8 cellular contexts compared by ENCODE assay signal in genomic region chr1:29230553-29231378, GRCh38. TPM values are rescaled to one million over a fixed set of nuclear protein-coding genes. Genes with fewer than 3 reads are reported as not detected.
DNase-seq lines count a peak whose midpoint lies in the region; ATAC-seq and TF ChIP-seq lines count a peak whose summit lies in the region.

A gene with protein sequence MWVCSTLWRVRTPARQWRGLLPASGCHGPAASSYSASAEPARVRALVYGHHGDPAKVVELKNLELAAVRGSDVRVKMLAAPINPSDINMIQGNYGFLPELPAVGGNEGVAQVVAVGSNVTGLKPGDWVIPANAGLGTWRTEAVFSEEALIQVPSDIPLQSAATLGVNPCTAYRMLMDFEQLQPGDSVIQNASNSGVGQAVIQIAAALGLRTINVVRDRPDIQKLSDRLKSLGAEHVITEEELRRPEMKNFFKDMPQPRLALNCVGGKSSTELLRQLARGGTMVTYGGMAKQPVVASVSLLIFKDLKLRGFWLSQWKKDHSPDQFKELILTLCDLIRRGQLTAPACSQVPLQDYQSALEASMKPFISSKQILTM (minus strand): TSS chr1:29230934. CDS start chr1:29230906, 28 bp downstream.

- H3K4me3 ChIP-seq in GM23338 (peak within 1 kb of the TSS; percentile 83), LNCaP clone FGC (ENCODE audit: low read depth, low read length) (peak within 1 kb of the TSS; percentile 97), fibroblast of villous mesenchyme (ENCODE audit: low read depth, low read length) (peak within 1 kb of the TSS; percentile 77), stomach smooth muscle (ENCODE audit: low read length in 2 of 2) (peak within 1 kb of the TSS; percentile 92 to 97)

- peaks cover 11% of the 10 kb centered on the region for H3K27me3 ChIP-seq in GM23338 (ENCODE audit: insufficient read depth)
- H3K27me3 ChIP-seq in stomach smooth muscle (ENCODE audit: control insufficient read depth in 1 of 2, insufficient read depth in 2 of 2, low read length in 2 of 2), result peaks cover 0 to 2% of the 10 kb centered on the region in 2 donors

- H3K9me3 Mint-ChIP-seq in GM23338 (no peaks in the 10 kb centered on the region), neural crest cell (no peaks in the 10 kb centered on the region)

- H3K36me3 ChIP-seq in GM23338 (ENCODE audit: insufficient read depth) (no peaks in the 10 kb centered on the region), stomach smooth muscle (ENCODE audit: control insufficient read depth in 2 of 2, insufficient read depth in 2 of 2, low read length in 2 of 2) (no peaks in the 10 kb centered on the region)

- H3K9me3 ChIP-seq in stomach smooth muscle (ENCODE audit: control insufficient read depth in 2 of 2, low read length in 2 of 2), result no peaks in the 10 kb centered on the region

- peak within 1 kb of the TSS; percentile 89 to 92 for H3K9ac ChIP-seq in stomach smooth muscle (ENCODE audit: low read length in 2 of 2)

- peak within 1 kb of the TSS; percentile 82 for H2AFZ ChIP-seq in GM23338

- peak in 1 of 2 experiments; percentile 44; a peak in 2 of 4 replicates for TF ChIP-seq CTCF in GM23338 (conservative IDR thresholded peaks at IDR 0.05; ENCODE audit: low read depth in 2 of 2)
- peak; percentile 42 for TF ChIP-seq CTCF in LNCaP clone FGC (IDR thresholded peaks at IDR 0.05; ENCODE audit: control insufficient read depth, extremely low read depth, insufficient read depth)
- TF ChIP-seq CTCF in fibroblast of villous mesenchyme (IDR thresholded peaks at IDR 0.05; ENCODE audit: insufficient read depth, low read depth, low read length), result peak; percentile 10
- TF ChIP-seq CTCF in neural crest cell (conservative IDR thresholded peaks at IDR 0.05), result peak; percentile 35

- peaks cover 18% of the 10 kb centered on the region for H3K79me2 ChIP-seq in GM23338 (replicated peaks; ENCODE audit: insufficient read depth)

- H3K9me2 ChIP-seq in GM23338 (ENCODE audit: insufficient read depth), result no peaks in the 10 kb centered on the region

- H3K27ac Mint-ChIP-seq in GM23338 (peak within 1 kb of the TSS; percentile 91), neural crest cell (ENCODE audit: unreplicated experiment) (peak within 1 kb of the TSS; percentile 79)

- peak; percentile 93 for DNase-seq in ELR (ENCODE audit: low read depth)
- DNase-seq in GM23338 (ENCODE audit: low spot score), result peak; percentile 96
- peak; percentile 63 for DNase-seq in LNCaP clone FGC (ENCODE audit: low read depth)
- DNase-seq in SHP77 (lab: John Stamatoyannopoulos, UW), result peak; percentile 87 to 90
- DNase-seq in activated gamma-delta T cell (lab: John Stamatoyannopoulos, UW), result peak; percentile 94
- DNase-seq in fibroblast of villous mesenchyme (ENCODE audit: low read depth), result peak; percentile 92
- peak; percentile 96 for DNase-seq in neural crest cell (ENCODE audit: low read depth, low spot score)

- H4K20me1 ChIP-seq in GM23338 (replicated peaks; ENCODE audit: insufficient read depth), result no peaks in the 10 kb centered on the region

- ATAC-seq in GM23338, result peak; percentile 93

- H3K4me1 ChIP-seq in GM23338 (ENCODE audit: insufficient read depth) (peaks cover 8% of the 10 kb centered on the region), stomach smooth muscle (ENCODE audit: control insufficient read depth, insufficient read depth, low read length) (peaks cover 13% of the 10 kb centered on the region)

- H3K4me3 Mint-ChIP-seq in GM23338, result peak within 1 kb of the TSS; percentile 97
- peak within 1 kb of the TSS; percentile 92 for H3K4me3 Mint-ChIP-seq in neural crest cell

- H3K27ac ChIP-seq in GM23338 (ENCODE audit: low read depth) (no peak within 1 kb of the TSS), stomach smooth muscle (ENCODE audit: low read length) (peak within 1 kb of the TSS; percentile 70)

- 0 out of 2 replicates have a peak, but pooled peaks cover 3% of the 10 kb centered on the region for H3F3A ChIP-seq in GM23338 (replicated peaks; ENCODE audit: low read depth)

- H3K4me1 Mint-ChIP-seq in GM23338 (peaks cover 16% of the 10 kb centered on the region), neural crest cell (peaks cover 21% of the 10 kb centered on the region)

- peaks cover 15% of the 10 kb centered on the region for H3K27me3 Mint-ChIP-seq in GM23338 (ENCODE audit: insufficient read depth, low read depth, poor library complexity)
- H3K27me3 Mint-ChIP-seq in neural crest cell (ENCODE audit: low read depth), result peaks cover 42% of the 10 kb centered on the region

- H3K4me2 ChIP-seq in GM23338, result peak within 1 kb of the TSS; percentile 86

- H3K36me3 Mint-ChIP-seq in GM23338 (ENCODE audit: low read depth) (no peaks in the 10 kb centered on the region; the same call in 2 of the 3 replicates), neural crest cell (ENCODE audit: low read depth) (no peaks in the 10 kb centered on the region)

TF ChIP-seq in GM23338, 12 proteins besides CTCF, POLR2A, EP300 and RAD21 (continues in another document):
- TF ChIP-seq STAT1 (IDR thresholded peaks at IDR 0.05; ENCODE audit: unreplicated experiment) (no peak), NANOG (IDR thresholded peaks at IDR 0.05; ENCODE audit: borderline replicate concordance) (no peak), ETS1 (IDR thresholded peaks at IDR 0.05) (peak; percentile 24; the same call in 1 of the 2 replicates), CREB1 (CRISPR knock-in tag; IDR thresholded peaks at IDR 0.05; ENCODE audit: low read depth) (peak; percentile 98), POLR2AphosphoS5 (IDR thresholded peaks at IDR 0.05; ENCODE audit: low read depth) (peak; percentile 88), ZNF114 (CRISPR knock-in tag; IDR thresholded peaks at IDR 0.05) (no peak)
- TF ChIP-seq, protein P1, sequence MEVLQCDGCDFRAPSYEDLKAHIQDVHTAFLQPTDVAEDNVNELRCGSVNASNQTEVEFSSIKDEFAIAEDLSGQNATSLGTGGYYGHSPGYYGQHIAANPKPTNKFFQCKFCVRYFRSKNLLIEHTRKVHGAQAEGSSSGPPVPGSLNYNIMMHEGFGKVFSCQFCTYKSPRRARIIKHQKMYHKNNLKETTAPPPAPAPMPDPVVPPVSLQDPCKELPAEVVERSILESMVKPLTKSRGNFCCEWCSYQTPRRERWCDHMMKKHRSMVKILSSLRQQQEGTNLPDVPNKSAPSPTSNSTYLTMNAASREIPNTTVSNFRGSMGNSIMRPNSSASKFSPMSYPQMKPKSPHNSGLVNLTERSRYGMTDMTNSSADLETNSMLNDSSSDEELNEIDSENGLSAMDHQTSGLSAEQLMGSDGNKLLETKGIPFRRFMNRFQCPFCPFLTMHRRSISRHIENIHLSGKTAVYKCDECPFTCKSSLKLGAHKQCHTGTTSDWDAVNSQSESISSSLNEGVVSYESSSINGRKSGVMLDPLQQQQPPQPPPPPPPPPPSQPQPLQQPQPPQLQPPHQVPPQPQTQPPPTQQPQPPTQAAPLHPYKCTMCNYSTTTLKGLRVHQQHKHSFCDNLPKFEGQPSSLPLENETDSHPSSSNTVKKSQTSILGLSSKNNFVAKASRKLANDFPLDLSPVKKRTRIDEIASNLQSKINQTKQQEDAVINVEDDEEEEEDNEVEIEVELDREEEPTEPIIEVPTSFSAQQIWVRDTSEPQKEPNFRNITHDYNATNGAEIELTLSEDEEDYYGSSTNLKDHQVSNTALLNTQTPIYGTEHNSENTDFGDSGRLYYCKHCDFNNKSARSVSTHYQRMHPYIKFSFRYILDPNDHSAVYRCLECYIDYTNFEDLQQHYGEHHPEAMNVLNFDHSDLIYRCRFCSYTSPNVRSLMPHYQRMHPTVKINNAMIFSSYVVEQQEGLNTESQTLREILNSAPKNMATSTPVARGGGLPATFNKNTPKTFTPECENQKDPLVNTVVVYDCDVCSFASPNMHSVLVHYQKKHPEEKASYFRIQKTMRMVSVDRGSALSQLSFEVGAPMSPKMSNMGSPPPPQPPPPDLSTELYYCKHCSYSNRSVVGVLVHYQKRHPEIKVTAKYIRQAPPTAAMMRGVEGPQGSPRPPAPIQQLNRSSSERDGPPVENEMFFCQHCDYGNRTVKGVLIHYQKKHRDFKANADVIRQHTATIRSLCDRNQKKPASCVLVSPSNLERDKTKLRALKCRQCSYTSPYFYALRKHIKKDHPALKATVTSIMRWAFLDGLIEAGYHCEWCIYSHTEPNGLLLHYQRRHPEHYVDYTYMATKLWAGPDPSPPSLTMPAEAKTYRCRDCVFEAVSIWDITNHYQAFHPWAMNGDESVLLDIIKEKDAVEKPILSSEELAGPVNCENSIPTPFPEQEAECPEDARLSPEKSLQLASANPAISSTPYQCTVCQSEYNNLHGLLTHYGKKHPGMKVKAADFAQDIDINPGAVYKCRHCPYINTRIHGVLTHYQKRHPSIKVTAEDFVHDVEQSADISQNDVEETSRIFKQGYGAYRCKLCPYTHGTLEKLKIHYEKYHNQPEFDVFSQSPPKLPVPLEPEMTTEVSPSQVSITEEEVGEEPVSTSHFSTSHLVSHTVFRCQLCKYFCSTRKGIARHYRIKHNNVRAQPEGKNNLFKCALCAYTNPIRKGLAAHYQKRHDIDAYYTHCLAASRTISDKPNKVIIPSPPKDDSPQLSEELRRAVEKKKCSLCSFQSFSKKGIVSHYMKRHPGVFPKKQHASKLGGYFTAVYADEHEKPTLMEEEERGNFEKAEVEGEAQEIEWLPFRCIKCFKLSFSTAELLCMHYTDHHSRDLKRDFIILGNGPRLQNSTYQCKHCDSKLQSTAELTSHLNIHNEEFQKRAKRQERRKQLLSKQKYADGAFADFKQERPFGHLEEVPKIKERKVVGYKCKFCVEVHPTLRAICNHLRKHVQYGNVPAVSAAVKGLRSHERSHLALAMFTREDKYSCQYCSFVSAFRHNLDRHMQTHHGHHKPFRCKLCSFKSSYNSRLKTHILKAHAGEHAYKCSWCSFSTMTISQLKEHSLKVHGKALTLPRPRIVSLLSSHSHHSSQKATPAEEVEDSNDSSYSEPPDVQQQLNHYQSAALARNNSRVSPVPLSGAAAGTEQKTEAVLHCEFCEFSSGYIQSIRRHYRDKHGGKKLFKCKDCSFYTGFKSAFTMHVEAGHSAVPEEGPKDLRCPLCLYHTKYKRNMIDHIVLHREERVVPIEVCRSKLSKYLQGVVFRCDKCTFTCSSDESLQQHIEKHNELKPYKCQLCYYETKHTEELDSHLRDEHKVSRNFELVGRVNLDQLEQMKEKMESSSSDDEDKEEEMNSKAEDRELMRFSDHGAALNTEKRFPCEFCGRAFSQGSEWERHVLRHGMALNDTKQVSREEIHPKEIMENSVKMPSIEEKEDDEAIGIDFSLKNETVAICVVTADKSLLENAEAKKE (CRISPR knock-in tag; IDR thresholded peaks at IDR 0.05), result no peak

RNA-seq across cellular contexts. Expression of the gene that starts here (rescaled TPM):
- 14.3 and 25.7 TPM in 2 replicates for total RNA-seq in GM23338 (2014; rRNA removed; shearing (Covaris generic))
- 29.4 and 32.3 TPM in 2 replicates for polyA plus RNA-seq in GM23338 (2016; fragmentation: Nextera tagmentation; extraction: Ambion mirVana)
- total RNA-seq in fibroblast of villous mesenchyme (22.5 and 28.0 TPM in 2 replicates), neural crest cell (24.6 and 28.4 TPM in 2 replicates)
